20 cellular contexts compared by ENCODE assay signal in genomic region chr5:16679863-16680262, GRCh38.
DNase-seq lines count a peak whose midpoint lies in the region; ATAC-seq and TF ChIP-seq lines count a peak whose summit lies in the region.
"Had no signal": no experiment of that assay in that cellular context is flagged by ENCODE, and none has a peak within 500 bp of the region (broad histone marks: within the 10 kb centered on the region; RNA-seq: fewer than 3 reads in every experiment).

No MANE protein-coding gene starts in this region.

- H3K4me3 ChIP-seq in Caco-2 (ENCODE audit: low read depth, low read length), result no peak overlapping the region
- H3K4me3 ChIP-seq in Panc1 (ENCODE audit: low read depth in 2 of 2, low read length in 2 of 2), result no peak overlapping the region
- no peak overlapping the region for H3K4me3 ChIP-seq in epithelial cell of proximal tubule (ENCODE audit: low read depth, low read length)
- H3K4me3 ChIP-seq in adrenal gland, result no peak overlapping the region
- H3K4me3 ChIP-seq in CD4-positive, alpha-beta memory T cell (ENCODE audit: low read length in 2 of 2), result no peak overlapping the region
- H3K4me3 ChIP-seq: SJCRH30, testis had no signal

- H3K9me3 Mint-ChIP-seq in Caco-2 (ENCODE audit: unreplicated experiment), result no peaks in the 10 kb centered on the region
- H3K9me3 Mint-ChIP-seq in CD4-positive, alpha-beta memory T cell, result no peaks in the 10 kb centered on the region
- H3K9me3 Mint-ChIP-seq: activated naive CD4-positive, alpha-beta T cell treated with anti-CD3 and anti-CD28 coated beads, Interleukin-2, amount 10 ng/mL, durations not matched to agents 7 days and 5 days; brain had no signal

- CTCF ChIA-PET in Caco-2 (lab: Charles Lee), result no interaction called here
- CTCF ChIA-PET in Panc1 (lab: Charles Lee), result interaction anchor here (0.6 to 1.0 kb wide), 2 partner anchors 11 to 139 kb away, joined by 3 read pairs; no protein-coding TSS in a partner anchor
- CTCF ChIA-PET in CD4-positive, alpha-beta memory T cell (lab: Charles Lee; ENCODE audit: partially characterized antibody), result no interaction called here

- H3K4me1 ChIP-seq in Caco-2 (no peaks in the 10 kb centered on the region), Panc1 (ENCODE audit: control insufficient read depth, insufficient read depth, low read length) (no peaks in the 10 kb centered on the region), adrenal gland (replicated peaks in 1 of 2) (no peaks in the 10 kb centered on the region)
- no peaks in the 10 kb centered on the region for H3K4me1 ChIP-seq in CD4-positive, alpha-beta memory T cell (ENCODE audit: insufficient read depth, low read length)
- H3K4me1 ChIP-seq: SJCRH30, testis had no signal

- H3K4me1 Mint-ChIP-seq in Caco-2 (ENCODE audit: low read depth, unreplicated experiment), result no peaks in the 10 kb centered on the region
- peaks cover 0 to 2% (median 0%) of the 10 kb centered on the region in 4 donors for H3K4me1 Mint-ChIP-seq in CD4-positive, alpha-beta memory T cell
- H3K4me1 Mint-ChIP-seq: activated naive CD4-positive, alpha-beta T cell treated with anti-CD3 and anti-CD28 coated beads, Interleukin-2, amount 10 ng/mL, durations not matched to agents 7 days and 5 days; B cell; brain had no signal

- no peak overlapping the region for H3K27ac ChIP-seq in Panc1 (ENCODE audit: low read length)
- no peak overlapping the region for H3K27ac ChIP-seq in adrenal gland
- H3K27ac ChIP-seq in CD4-positive, alpha-beta memory T cell (ENCODE audit: low read depth, low read length), result no peak overlapping the region
- H3K27ac ChIP-seq: SJCRH30, testis had no signal

- peaks cover 100% of the 10 kb centered on the region for H3K36me3 Mint-ChIP-seq in Caco-2 (ENCODE audit: insufficient read depth, unreplicated experiment)
- H3K36me3 Mint-ChIP-seq in CD4-positive, alpha-beta memory T cell, result no peaks in the 10 kb centered on the region
- H3K36me3 Mint-ChIP-seq: activated naive CD4-positive, alpha-beta T cell treated with anti-CD3 and anti-CD28 coated beads, Interleukin-2, amount 10 ng/mL, durations not matched to agents 7 days and 5 days had no signal

- TF ChIP-seq POLR2A in adrenal gland (IDR thresholded peaks at IDR 0.05), result no peak

- H3K36me3 ChIP-seq in Caco-2 (ENCODE audit: control insufficient read depth, insufficient read depth, low read length) (peaks cover 5% of the 10 kb centered on the region), Panc1 (ENCODE audit: control insufficient read depth, insufficient read depth, low read length) (peaks cover 13% of the 10 kb centered on the region; the same call in 1 of the 2 replicates), adrenal gland (replicated peaks in 1 of 2) (peaks cover 0 to 15% of the 10 kb centered on the region in 2 donors)
- H3K36me3 ChIP-seq in CD4-positive, alpha-beta memory T cell (ENCODE audit: insufficient read depth, low read length), result no peaks in the 10 kb centered on the region
- H3K36me3 ChIP-seq: SJCRH30 had no signal

- WGBS in adrenal gland, 4 donors, result 87 to 89% (median 88%) methylated on average over 12 to 14 of the region's 14 CpGs

- H3K27me3 ChIP-seq in Caco-2 (replicated peaks; ENCODE audit: control insufficient read depth, insufficient read depth, low read length), result no peaks in the 10 kb centered on the region
- H3K27me3 ChIP-seq in Panc1 (ENCODE audit: control insufficient read depth, insufficient read depth, low read length), result no peaks in the 10 kb centered on the region
- H3K27me3 ChIP-seq in adrenal gland, result no peaks in the 10 kb centered on the region
- H3K27me3 ChIP-seq in CD4-positive, alpha-beta memory T cell (ENCODE audit: insufficient read depth, low read length), result no peaks in the 10 kb centered on the region
- H3K27me3 ChIP-seq: SJCRH30, testis had no signal

- POLR2A ChIA-PET in Caco-2 (lab: Charles Lee), result no interaction called here
- POLR2A ChIA-PET in Panc1 (lab: Charles Lee), result no interaction called here
- POLR2A ChIA-PET in CD4-positive, alpha-beta memory T cell (lab: Charles Lee; ENCODE audit: partially characterized antibody), result no interaction called here

- no peak overlapping the region for H3K4me3 Mint-ChIP-seq in Caco-2 (ENCODE audit: unreplicated experiment)
- no peak overlapping the region for H3K4me3 Mint-ChIP-seq in CD4-positive, alpha-beta memory T cell
- H3K4me3 Mint-ChIP-seq: activated naive CD4-positive, alpha-beta T cell treated with anti-CD3 and anti-CD28 coated beads, Interleukin-2, amount 10 ng/mL, durations not matched to agents 7 days and 5 days; B cell; brain had no signal

- peak; percentile 60; the same call in 1 of the 2 replicates for ATAC-seq in Panc1
- ATAC-seq: left cardiac atrium had no signal

- no TSS peak for BruUV-seq in Caco-2 (replicated peaks; lab: Mats Ljungman, UMichigan)
- BruUV-seq in Panc1 (replicated peaks; lab: Mats Ljungman, UMichigan), result no TSS peak

- H3K9me3 ChIP-seq in Caco-2 (no peaks in the 10 kb centered on the region), Panc1 (ENCODE audit: control insufficient read depth, insufficient read depth, low read depth, low read length) (no peaks in the 10 kb centered on the region), adrenal gland (replicated peaks in 1 of 3) (no peaks in the 10 kb centered on the region)
- no peaks in the 10 kb centered on the region for H3K9me3 ChIP-seq in CD4-positive, alpha-beta memory T cell (ENCODE audit: control insufficient read depth in 1 of 2, low read length in 2 of 2)
- H3K9me3 ChIP-seq: SJCRH30, testis had no signal

- TF ChIP-seq CTCF in Caco-2 (IDR thresholded peaks at IDR 0.05; ENCODE audit: insufficient read depth in 1 of 2, low read depth in 1 of 2, low read length in 1 of 2, severe bottlenecking in 1 of 2, unreplicated experiment in 1 of 2), result peak in 1 of 2 experiments; percentile 21
- no peak for TF ChIP-seq CTCF in Panc1 (IDR thresholded peaks at IDR 0.05)
- peak; percentile 21 for TF ChIP-seq CTCF in epithelial cell of proximal tubule (conservative IDR thresholded peaks at IDR 0.05; ENCODE audit: low read depth, low read length)
- no peak for TF ChIP-seq CTCF in adrenal gland (IDR thresholded peaks at IDR 0.05)

- intact Hi-C loops in Caco-2 (cut with micrococcal nuclease; ENCODE audit: unreplicated experiment) (no loop called here), Panc1 (cut with micrococcal nuclease; ENCODE audit: unreplicated experiment) (no loop called here), adrenal gland (cut with DNase I) (no loop called here)
- intact Hi-C loops in CD4-positive, alpha-beta memory T cell (cut with micrococcal nuclease), result no loop called here

- in situ Hi-C loops in Panc1 (cut with HindIII; ENCODE audit: low pct_unique_long_range_greater_than_20kb, low sequenced_read_pairs), result no loop called here

- H3K27ac Mint-ChIP-seq in Caco-2 (ENCODE audit: unreplicated experiment), result peak overlapping the region; percentile 43
- no peak overlapping the region for H3K27ac Mint-ChIP-seq in CD4-positive, alpha-beta memory T cell
- H3K27ac Mint-ChIP-seq: activated naive CD4-positive, alpha-beta T cell treated with anti-CD3 and anti-CD28 coated beads, Interleukin-2, amount 10 ng/mL, durations not matched to agents 7 days and 5 days; B cell had no signal

- DNase-seq in 8988T, result peak; percentile 55
- DNase-seq in Caco-2, result peak in 1 of 2 experiments; percentile 35
- DNase-seq in Panc1 (ENCODE audit: low read depth, low spot score), result no peak
- DNase-seq in epithelial cell of proximal tubule (ENCODE audit: low read depth), result no peak
- no peak for DNase-seq in activated effector memory CD4-positive, alpha-beta T cell treated with anti-CD3 and anti-CD28 coated beads, Interleukin-2, amount 50 U/mL, for 16 hours
- DNase-seq in adrenal gland, result no peak
- DNase-seq in CD4-positive, alpha-beta memory T cell, result no peak
- DNase-seq in HPDE6-E6E7 (ENCODE audit: extremely low spot score), result no peak
- DNase-seq: activated CD4-positive, alpha-beta T cell treated with anti-CD3 and anti-CD28 coated beads for 4 hours; activated naive CD4-positive, alpha-beta T cell treated with anti-CD3 and anti-CD28 coated beads, Interleukin-2, amount 10 ng/mL, durations not matched to agents 7 days and 5 days; DMS53; left cardiac atrium; NCI-H2171; nucleus accumbens; SJCRH30; stimulated activated CD4-positive, alpha-beta T cell treated with anti-CD3 and anti-CD28 coated beads, Interleukin-2, amount 100 ng/mL, for 48 hours; T-helper 9 cell; testis had no signal

- H3K27me3 Mint-ChIP-seq in Caco-2 (ENCODE audit: insufficient read depth, unreplicated experiment), result no peaks in the 10 kb centered on the region
- H3K27me3 Mint-ChIP-seq in CD4-positive, alpha-beta memory T cell, result peaks cover 0 to 5% of the 10 kb centered on the region in 2 donors
- H3K27me3 Mint-ChIP-seq: B cell, brain had no signal
